Comparison of ENCODE assay signal across 21 cellular contexts in genomic region chr1:182626527-182626926, GRCh38. TPM values are rescaled to one million over a fixed set of nuclear protein-coding genes. Genes with fewer than 3 reads are reported as not detected.
DNase-seq lines count a peak whose midpoint lies in the region; ATAC-seq, FAIRE-seq and TF ChIP-seq lines count a peak whose summit lies in the region.
"Had no signal": no experiment of that assay in that cellular context is flagged by ENCODE, and none has a peak within 500 bp of the region (broad histone marks: within the 10 kb centered on the region; RNA-seq: fewer than 3 reads in every experiment).

No MANE protein-coding gene starts in this region.

- H3K9me3 ChIP-seq in BLaER1 treated with 17β-estradiol and CSF1 and Interleukin-3, amounts not matched to agents 10 nM and 100 nM (replicated peaks in 1 of 11), result peaks cover 0 to under 1% (median 0%) of the 10 kb centered on the region in 11 experiments; a peak in 3 of 22 replicates
- H3K9me3 ChIP-seq in astrocyte (ENCODE audit: insufficient read depth, low read depth, low read length), result no peaks in the 10 kb centered on the region
- H3K9me3 ChIP-seq: Caco-2, HAP-1, MG63 had no signal

- peaks cover 74 to 97% (median 89%) of the 10 kb centered on the region in 10 experiments for H3K4me1 ChIP-seq in BLaER1 treated with 17β-estradiol and CSF1 and Interleukin-3, amounts not matched to agents 10 nM and 100 nM
- H3K4me1 ChIP-seq in GM23338 (ENCODE audit: insufficient read depth) (peaks cover 39% of the 10 kb centered on the region), astrocyte (ENCODE audit: insufficient read depth, low read length) (no peaks in the 10 kb centered on the region)
- H3K4me1 ChIP-seq: HAP-1 had no signal

- TF ChIP-seq CTCF in GM23338 (conservative IDR thresholded peaks at IDR 0.05; ENCODE audit: low read depth in 2 of 2) (no peak), astrocyte (IDR thresholded peaks at IDR 0.05; ENCODE audit: insufficient read depth, low read depth, low read length) (no peak)

- no peak for ATAC-seq in GM23338
- ATAC-seq in left lobe of liver, result peak; percentile 43

- no peaks in the 10 kb centered on the region for H4K20me1 ChIP-seq in BLaER1 treated with 17β-estradiol and CSF1 and Interleukin-3, amounts not matched to agents 10 nM and 100 nM
- H4K20me1 ChIP-seq in GM23338 (replicated peaks; ENCODE audit: insufficient read depth) (no peaks in the 10 kb centered on the region), astrocyte (ENCODE audit: insufficient read depth, low read length) (no peaks in the 10 kb centered on the region)

- no peaks in the 10 kb centered on the region for H3K36me3 ChIP-seq in BLaER1 treated with 17β-estradiol and CSF1 and Interleukin-3, amounts not matched to agents 10 nM and 100 nM
- no peaks in the 10 kb centered on the region for H3K36me3 ChIP-seq in GM23338 (ENCODE audit: insufficient read depth)
- H3K36me3 ChIP-seq in astrocyte (ENCODE audit: insufficient read depth, low read length), result no peaks in the 10 kb centered on the region
- H3K36me3 ChIP-seq: HAP-1, MG63 had no signal

- no peak for FAIRE-seq in astrocyte (lab: Jason Lieb, UNC)
- FAIRE-seq: G401.6 had no signal

- peaks cover 49% of the 10 kb centered on the region for H3K4me1 Mint-ChIP-seq in GM23338
- peaks cover 46% of the 10 kb centered on the region for H3K4me1 Mint-ChIP-seq in astrocyte (ENCODE audit: low read depth, unreplicated experiment)

- H3F3A ChIP-seq in GM23338 (replicated peaks; ENCODE audit: low read depth), result no peaks in the 10 kb centered on the region

- H3K27ac Mint-ChIP-seq in GM23338 (no peak overlapping the region), astrocyte (ENCODE audit: unreplicated experiment) (peak overlapping the region; percentile 73)

- no peaks in the 10 kb centered on the region for H3K27me3 ChIP-seq in BLaER1 treated with 17β-estradiol and CSF1 and Interleukin-3, amounts not matched to agents 10 nM and 100 nM
- H3K27me3 ChIP-seq in GM23338 (ENCODE audit: insufficient read depth) (no peaks in the 10 kb centered on the region), astrocyte (ENCODE audit: insufficient read depth, low read length) (no peaks in the 10 kb centered on the region)
- H3K27me3 ChIP-seq: MG63 had no signal

- DNase-seq in GM23338 (ENCODE audit: low spot score) (no peak), astrocyte (ENCODE audit: low read depth) (no peak), left lobe of liver (ENCODE audit: low spot score) (no peak), NCI-H2107 (lab: John Stamatoyannopoulos, UW) (no peak), Ammon's horn (ENCODE audit: low spot score) (no peak), NCI-H2196 (lab: John Stamatoyannopoulos, UW; ENCODE audit: unreplicated experiment) (no peak)
- DNase-seq: Caco-2, IMR-90, Karpas-422, NCI-H1105 treated with DMSO at 0.1 percent for 48 hours, NCI-H1694, NCI-H2081 treated with DMSO at 0.1 percent for 48 hours, NCI-H510A, NCI-H774, SHP77 had no signal

- H3K9me3 Mint-ChIP-seq in GM23338, result no peaks in the 10 kb centered on the region
- peaks cover 2% of the 10 kb centered on the region for H3K9me3 Mint-ChIP-seq in astrocyte (ENCODE audit: unreplicated experiment)

- H3K27ac ChIP-seq in BLaER1 treated with 17β-estradiol and CSF1 and Interleukin-3, amounts not matched to agents 10 nM and 100 nM, result peak overlapping the region in 6 of 11 experiments; percentile 37 to 97 (median 68); a peak in 11 of 22 replicates
- H3K27ac ChIP-seq in GM23338 (ENCODE audit: low read depth), result no peak overlapping the region
- no peak overlapping the region for H3K27ac ChIP-seq in astrocyte (ENCODE audit: low read depth, low read length)
- H3K27ac ChIP-seq: HL-60 had no signal

- H3K4me3 Mint-ChIP-seq in GM23338, result no peak overlapping the region
- H3K4me3 Mint-ChIP-seq in astrocyte (ENCODE audit: unreplicated experiment), result no peak overlapping the region

- H3K79me2 ChIP-seq in GM23338 (replicated peaks; ENCODE audit: insufficient read depth), result no peaks in the 10 kb centered on the region
- no peaks in the 10 kb centered on the region for H3K79me2 ChIP-seq in astrocyte (ENCODE audit: insufficient read depth, low read length)

- no peaks in the 10 kb centered on the region for H3K9me2 ChIP-seq in GM23338 (ENCODE audit: insufficient read depth)

- no peaks in the 10 kb centered on the region for H3K36me3 Mint-ChIP-seq in GM23338 (ENCODE audit: low read depth)
- H3K36me3 Mint-ChIP-seq in astrocyte (ENCODE audit: low read depth, unreplicated experiment), result no peaks in the 10 kb centered on the region

- H3K4me2 ChIP-seq in BLaER1 treated with 17β-estradiol and CSF1 and Interleukin-3, amounts not matched to agents 10 nM and 100 nM, result peak overlapping the region; percentile 55 to 92 (median 84)
- H3K4me2 ChIP-seq in GM23338 (peak overlapping the region; percentile 45; the same call in 1 of the 2 replicates), astrocyte (ENCODE audit: low read length) (no peak overlapping the region)

- peak overlapping the region in 1 of 11 experiments; percentile 35; a peak in 1 of 22 replicates for H3K9ac ChIP-seq in BLaER1 treated with 17β-estradiol and CSF1 and Interleukin-3, amounts not matched to agents 10 nM and 100 nM
- no peak overlapping the region for H3K9ac ChIP-seq in astrocyte (ENCODE audit: low read length)

- peak overlapping the region; percentile 33; the same call in 1 of the 2 replicates for H2AFZ ChIP-seq in GM23338
- no peak overlapping the region for H2AFZ ChIP-seq in astrocyte (ENCODE audit: low read depth, low read length)

- H3K27me3 Mint-ChIP-seq in GM23338 (ENCODE audit: insufficient read depth, low read depth, poor library complexity), result peaks cover 2% of the 10 kb centered on the region
- peaks cover 2% of the 10 kb centered on the region for H3K27me3 Mint-ChIP-seq in astrocyte (ENCODE audit: low read depth, unreplicated experiment)

- H3K4me3 ChIP-seq in BLaER1 treated with 17β-estradiol and CSF1 and Interleukin-3, amounts not matched to agents 10 nM and 100 nM, result no peak overlapping the region
- H3K4me3 ChIP-seq in GM23338 (no peak overlapping the region), astrocyte (ENCODE audit: insufficient read depth, low read depth, low read length) (no peak overlapping the region)
- H3K4me3 ChIP-seq: HAP-1, MG63 had no signal

RNA-seq across cellular contexts. Expression of gene RGS16, which starts 22.3 kb away (rescaled TPM):
- total RNA-seq in GM23338 (2014; rRNA removed; shearing (Covaris generic)), result 15.4 and 18.2 TPM in 2 replicates
- 31.6 and 35.2 TPM in 2 replicates for polyA plus RNA-seq in GM23338 (2016; fragmentation: Nextera tagmentation; extraction: Ambion mirVana)
- total RNA-seq in astrocyte (4.3 and 5.7 TPM in 2 replicates), left lobe of liver (0.15 TPM)
- total RNA-seq: HT1080 had no signal

RNA-seq across cellular contexts. Expression of gene RNASEL, which starts 37.5 kb away (rescaled TPM):
- total RNA-seq in GM23338 (2014; rRNA removed; shearing (Covaris generic)), result 0.85 and 0.94 TPM in 2 replicates
- polyA plus RNA-seq in GM23338 (2016; fragmentation: Nextera tagmentation; extraction: Ambion mirVana), result 0.37 and 0.38 TPM in 2 replicates
- total RNA-seq in astrocyte (1.8 and 2.5 TPM in 2 replicates), left lobe of liver (2.2 TPM)

RNA-seq across cellular contexts. Expression of gene RGS8, which starts 57.9 kb away (rescaled TPM):
- 1.0 and 2.5 TPM in 2 replicates for total RNA-seq in GM23338 (2014; rRNA removed; shearing (Covaris generic))
- polyA plus RNA-seq in GM23338 (2016; fragmentation: Nextera tagmentation; extraction: Ambion mirVana), result 0.06 and 0.10 TPM in 2 replicates
- total RNA-seq in astrocyte, result 0.09 and 0.12 TPM in 2 replicates
- total RNA-seq in left lobe of liver, result not detected
- total RNA-seq: Caco-2, IMR-90 had no signal
- polyA plus RNA-seq: IMR-90 had no signal

Comparison
In these comparisons a context has a peak if more than half of its experiments do, and no peak if none do; other contexts are left out.
1. H3K27ac ChIP-seq: peak in BLaER1 treated with 17β-estradiol and CSF1 and Interleukin-3, amounts not matched to agents 10 nM and 100 nM (6 of 11); none in GM23338 (single experiment) and astrocyte (single experiment).